Comparison of ENCODE assay signal across 8 cellular contexts in the genomic region with DNA sequence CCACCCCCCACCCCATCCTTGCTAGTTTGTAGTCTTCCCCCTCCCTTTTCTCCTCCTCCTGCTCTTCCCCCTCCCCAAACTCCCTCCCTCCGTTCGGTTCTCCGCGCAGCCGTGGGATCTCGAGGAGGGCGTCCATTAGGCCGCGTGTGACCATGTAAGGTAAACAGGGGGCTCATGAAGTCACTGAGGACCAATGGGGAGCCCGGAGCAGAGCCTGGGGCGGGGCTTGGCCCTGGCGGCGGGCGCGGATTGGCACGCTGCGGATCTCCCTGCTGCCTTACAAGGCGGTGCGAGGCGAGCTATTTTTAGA.
A peak's percentile ranks its signal among the peaks of the same experiment; 100 is the strongest.
DNase-seq lines count a peak whose midpoint lies in the region; ATAC-seq and TF ChIP-seq lines count a peak whose summit lies in the region.

No MANE protein-coding gene starts in this region.

- H3K79me2 ChIP-seq in OCI-LY1 (ENCODE audit: insufficient read depth, low read length) = no peaks in the 10 kb centered on the region

- H3F3A ChIP-seq in OCI-LY1 (ENCODE audit: insufficient read depth, low read length) = no peaks in the 10 kb centered on the region

- H3K9ac ChIP-seq in HUES6 (ENCODE audit: low read length) = peak overlapping the region; percentile 100
- H3K9ac ChIP-seq in OCI-LY1 (ENCODE audit: low read length) = peak overlapping the region; percentile 58; the same call in 1 of the 2 replicates

- H3K36me3 ChIP-seq in HUES6 (ENCODE audit: control insufficient read depth, insufficient read depth, low read length) (0 out of 2 replicates have a peak, but pooled peaks cover 3% of the 10 kb centered on the region), OCI-LY1 (ENCODE audit: insufficient read depth, low read length) (no peaks in the 10 kb centered on the region)

- no peaks in the 10 kb centered on the region for H3K9me3 ChIP-seq in HUES6 (ENCODE audit: control insufficient read depth, insufficient read depth, low read depth, low read length)
- H3K9me3 ChIP-seq in OCI-LY1 (ENCODE audit: low read length) = no peaks in the 10 kb centered on the region

- no peak overlapping the region for H2AFZ ChIP-seq in OCI-LY1 (ENCODE audit: low read length)

- H3K4me3 ChIP-seq in HUES6 (ENCODE audit: low read depth, low read length) (peak overlapping the region; percentile 86), OCI-LY1 (ENCODE audit: low read depth, low read length, poor library complexity, severe bottlenecking) (peak overlapping the region; percentile 68), epithelial cell of esophagus (ENCODE audit: low read length) (peak overlapping the region; percentile 95)

- ATAC-seq in GM21515 (IDR thresholded peaks at IDR 0.05; ENCODE audit: unreplicated experiment) = peak; percentile 96

- no peaks in the 10 kb centered on the region for H4K20me1 ChIP-seq in OCI-LY1 (ENCODE audit: insufficient read depth, low read length)

- peaks cover 49% of the 10 kb centered on the region for H3K4me1 ChIP-seq in HUES6 (ENCODE audit: control insufficient read depth, insufficient read depth, low read length)
- H3K4me1 ChIP-seq in OCI-LY1 (ENCODE audit: insufficient read depth, low read length, severe bottlenecking) = peaks cover 7% of the 10 kb centered on the region

- DNase-seq in COR-L47 (lab: John Stamatoyannopoulos, UW) (peak; percentile 98), epithelial cell of esophagus (ENCODE audit: low read depth) (peak; percentile 100), midbrain (lab: John Stamatoyannopoulos, UW) (peak; percentile 100)
- DNase-seq in activated T-cell treated with anti-CD3 and anti-CD28 coated beads, Interleukin-2, amount 50 U/mL, for 1 hour = peak; percentile 92
- peak; percentile 87 to 94 for DNase-seq in stimulated activated CD8-positive, alpha-beta memory T cell treated with anti-CD3 and anti-CD28 coated beads, Interleukin-15, amount 100 ng/mL, for 4 hours (ENCODE audit: low read depth in 2 of 2)

- H3K27ac ChIP-seq in HUES6 (ENCODE audit: low read depth, low read length) (peak overlapping the region; percentile 99), OCI-LY1 (ENCODE audit: low read depth, low read length, poor library complexity, severe bottlenecking) (no peak overlapping the region)

- no peaks in the 10 kb centered on the region for H3K27me3 ChIP-seq in HUES6 (ENCODE audit: control insufficient read depth, insufficient read depth, low read length)
- H3K27me3 ChIP-seq in OCI-LY1 (ENCODE audit: insufficient read depth, low read length) = no peaks in the 10 kb centered on the region

- peak overlapping the region; percentile 77 for H3K4me2 ChIP-seq in OCI-LY1 (ENCODE audit: low read length)

- TF ChIP-seq CTCF in OCI-LY1 (IDR thresholded peaks at IDR 0.05; ENCODE audit: low read length) (no peak), epithelial cell of esophagus (IDR thresholded peaks at IDR 0.05; ENCODE audit: insufficient read depth, low read depth, low read length, missing control alignments) (no peak)

- no peaks in the 10 kb centered on the region for H3K9me2 ChIP-seq in OCI-LY1 (ENCODE audit: low read depth, low read length)
